In the genomic region with DNA sequence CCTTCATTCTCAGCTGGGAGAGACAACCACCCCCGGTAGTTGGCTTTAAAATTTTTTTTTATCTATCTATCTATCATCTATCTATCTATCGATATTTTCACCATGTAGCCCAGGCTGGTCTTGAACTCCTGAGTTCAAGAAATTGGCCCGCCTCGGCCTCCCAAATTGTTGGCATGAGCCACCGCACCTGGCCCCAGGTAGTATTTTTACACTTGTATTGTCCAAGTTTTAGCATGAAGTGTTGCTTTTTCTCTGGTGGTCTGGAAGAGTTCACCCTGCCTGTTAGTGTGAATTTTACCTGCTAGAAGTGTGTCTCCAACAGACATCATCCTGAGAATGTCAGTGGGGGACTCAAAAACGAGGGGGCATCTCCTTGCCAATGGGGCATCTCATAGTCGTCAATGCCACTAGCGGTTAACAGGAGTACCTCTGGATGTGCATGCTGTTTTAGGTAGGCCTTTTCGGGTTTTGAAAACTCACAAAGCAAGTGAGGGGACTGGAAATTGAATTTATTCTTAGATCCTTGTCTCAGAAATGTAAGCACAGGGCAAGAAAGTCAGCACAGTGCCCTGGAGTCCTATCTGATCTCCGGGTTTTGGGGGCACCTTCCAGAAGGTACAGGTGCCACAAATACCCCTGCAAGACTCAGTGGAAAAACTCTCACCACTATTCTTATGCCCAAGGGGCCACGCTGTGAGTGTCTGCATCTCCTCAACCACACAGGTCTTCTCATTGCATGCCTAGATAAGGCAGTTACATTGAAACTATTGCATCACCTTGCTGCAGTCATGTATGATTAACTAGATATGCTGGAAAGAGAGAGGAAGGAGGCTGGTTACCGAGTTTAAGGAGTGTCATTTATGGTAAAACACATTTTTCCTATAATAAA, we compare ENCODE assay signal across 8 cellular contexts. TPM values are rescaled to one million over a fixed set of nuclear protein-coding genes. Genes with fewer than 3 reads are reported as not detected.
DNase-seq lines count a peak whose midpoint lies in the region; ATAC-seq and TF ChIP-seq lines count a peak whose summit lies in the region.

No MANE protein-coding gene starts in this region.

- H3K9me3 ChIP-seq in trophoblast cell (ENCODE audit: insufficient read depth, low read depth, low read length): no peaks in the 10 kb centered on the region

- peaks cover 0 to 5% of the 10 kb centered on the region in 2 experiments for H3K4me1 ChIP-seq in trophoblast cell (ENCODE audit: control insufficient read depth in 1 of 2, insufficient read depth in 2 of 2, low read length in 2 of 2)

- H2AK5ac ChIP-seq in trophoblast cell (ENCODE audit: low read length): no peak overlapping the region

- peaks cover 5% of the 10 kb centered on the region for H3K79me1 ChIP-seq in trophoblast cell (ENCODE audit: low read length)

- H3K36me3 ChIP-seq in trophoblast cell (ENCODE audit: control insufficient read depth in 1 of 2, insufficient read depth in 2 of 2, low read length in 2 of 2): no peaks in the 10 kb centered on the region

- DNase-seq in ELR (ENCODE audit: low read depth): peak; percentile 59
- DNase-seq in activated T-cell treated with anti-CD3 and anti-CD28 coated beads, Interleukin-2, amount 50 U/mL, for 72 hours: peak; percentile 72 to 79
- peak in 1 of 2 donors; percentile 69 for DNase-seq in trophoblast cell
- no peak for DNase-seq in NCI-H748 (lab: John Stamatoyannopoulos, UW; ENCODE audit: unreplicated experiment)
- DNase-seq in coronary artery (ENCODE audit: low spot score): no peak
- no peak for DNase-seq in NCI-H187 (lab: John Stamatoyannopoulos, UW)

- H4K12ac ChIP-seq in trophoblast cell (ENCODE audit: low read depth, low read length): no peak overlapping the region

- peak overlapping the region; percentile 2 for H4K91ac ChIP-seq in trophoblast cell (ENCODE audit: low read depth, low read length)

- no peak overlapping the region for H2AFZ ChIP-seq in trophoblast cell (ENCODE audit: insufficient read depth, low read length, poor library complexity)

- no peak overlapping the region for H3K4me3 ChIP-seq in trophoblast cell (ENCODE audit: low read depth, low read length)
- no peak overlapping the region for H3K4me3 ChIP-seq in coronary artery

- TF ChIP-seq CTCF in coronary artery (IDR thresholded peaks at IDR 0.05): no peak

- H3K23ac ChIP-seq in trophoblast cell (ENCODE audit: low read length): no peak overlapping the region

- H3K27ac ChIP-seq in trophoblast cell (ENCODE audit: low read depth, low read length): no peak overlapping the region
- no peak overlapping the region for H3K27ac ChIP-seq in coronary artery

- H3K27me3 ChIP-seq in trophoblast cell (ENCODE audit: insufficient read depth, low read length): no peaks in the 10 kb centered on the region

- H3K9me3 Mint-ChIP-seq in activated T-cell treated with anti-CD3 and anti-CD28 coated beads, Interleukin-2, amount 50 U/mL, for 72 hours: no peaks in the 10 kb centered on the region

- H3K9ac ChIP-seq in trophoblast cell (ENCODE audit: low read length): no peak overlapping the region

- H2BK12ac ChIP-seq in trophoblast cell (ENCODE audit: low read length): no peak overlapping the region

- no peaks in the 10 kb centered on the region for H3K79me2 ChIP-seq in trophoblast cell (ENCODE audit: control insufficient read depth, insufficient read depth, low read length, poor library complexity)

- no peak overlapping the region for H2BK5ac ChIP-seq in trophoblast cell (ENCODE audit: low read depth, low read length, poor library complexity)

- H2BK120ac ChIP-seq in trophoblast cell (ENCODE audit: insufficient read depth, low read length, poor library complexity): peak overlapping the region; percentile 57

- H4K8ac ChIP-seq in trophoblast cell (ENCODE audit: low read depth, low read length): no peak overlapping the region

- no peak overlapping the region for H3K14ac ChIP-seq in trophoblast cell (ENCODE audit: low read length)

- WGBS in trophoblast cell (ENCODE audit: extremely low coverage, insufficient coverage, insufficient read length): no CpG with 5 or more reads among the region's 12 CpGs

- H3K27ac Mint-ChIP-seq in activated T-cell treated with anti-CD3 and anti-CD28 coated beads, Interleukin-2, amount 50 U/mL, for 72 hours: peak overlapping the region; percentile 94

- H3K4ac ChIP-seq in trophoblast cell (ENCODE audit: low read depth, low read length): no peak overlapping the region

- H3K36me3 Mint-ChIP-seq in activated T-cell treated with anti-CD3 and anti-CD28 coated beads, Interleukin-2, amount 50 U/mL, for 72 hours (ENCODE audit: insufficient read depth in 2 of 2): peaks cover 5 to 6% of the 10 kb centered on the region in 2 donors

- no peak overlapping the region for H3K4me2 ChIP-seq in trophoblast cell (ENCODE audit: low read length)

- no peak overlapping the region for H3K18ac ChIP-seq in trophoblast cell (ENCODE audit: low read length)

- peak; percentile 71 for ATAC-seq in GM21381 (IDR thresholded peaks at IDR 0.05; ENCODE audit: unreplicated experiment)
- ATAC-seq in HG03571 (IDR thresholded peaks at IDR 0.05; ENCODE audit: unreplicated experiment): peak; percentile 83
- ATAC-seq in activated T-cell treated with anti-CD3 and anti-CD28 coated beads, Interleukin-2, amount 50 U/mL, for 72 hours (replicated peaks in 1 of 2): peak; percentile 87 to 88

- no peaks in the 10 kb centered on the region for H3K27me3 Mint-ChIP-seq in activated T-cell treated with anti-CD3 and anti-CD28 coated beads, Interleukin-2, amount 50 U/mL, for 72 hours (ENCODE audit: low read depth)

- H3K4me3 Mint-ChIP-seq in activated T-cell treated with anti-CD3 and anti-CD28 coated beads, Interleukin-2, amount 50 U/mL, for 72 hours: peak overlapping the region; percentile 63 to 67

- H3K4me1 Mint-ChIP-seq in activated T-cell treated with anti-CD3 and anti-CD28 coated beads, Interleukin-2, amount 50 U/mL, for 72 hours (ENCODE audit: low read depth): peaks cover 72% of the 10 kb centered on the region

RNA-seq across cellular contexts. Expression of gene TNFAIP3, which starts 37.1 kb away (rescaled TPM):
- 100 to 1,000 TPM; 350 to 510 TPM for total RNA-seq in activated T-cell treated with anti-CD3 and anti-CD28 coated beads, Interleukin-2, amount 50 U/mL, for 72 hours
- 59.7 and 64.7 TPM in 2 replicates for polyA plus RNA-seq in trophoblast cell (2013)

Comparison
In these comparisons a context has a peak if more than half of its experiments do, and no peak if none do; other contexts are left out.
1. DNase-seq: peak in ELR (single experiment) and activated T-cell treated with anti-CD3 and anti-CD28 coated beads, Interleukin-2, amount 50 U/mL, for 72 hours (2 of 2); none in NCI-H748 (single experiment), coronary artery (single experiment) and NCI-H187 (0 of 2).
2. Peak in every context shown above with its lines, with median percentiles within 50 percentile points of each other: ATAC-seq.